ENCODE assay signal across 1 cellular context in genomic region chr1:18639335-18640055, GRCh38.
A peak's percentile ranks its signal among the peaks of the same experiment; 100 is the strongest.
TF ChIP-seq lines count a peak whose summit lies in the region.

No MANE protein-coding gene starts in this region.

TF ChIP-seq in GM23338, 12 proteins besides CTCF, POLR2A, EP300 and RAD21:
- TF ChIP-seq ZNF462 (CRISPR knock-in tag; IDR thresholded peaks at IDR 0.05) (no peak), EZH2 (IDR thresholded peaks at IDR 0.05; ENCODE audit: low read depth, unreplicated experiment) (peak; percentile 45), CREB1 (CRISPR knock-in tag; IDR thresholded peaks at IDR 0.05; ENCODE audit: low read depth) (no peak)
